ENCODE assay signal across 8 cellular contexts in the genomic region with DNA sequence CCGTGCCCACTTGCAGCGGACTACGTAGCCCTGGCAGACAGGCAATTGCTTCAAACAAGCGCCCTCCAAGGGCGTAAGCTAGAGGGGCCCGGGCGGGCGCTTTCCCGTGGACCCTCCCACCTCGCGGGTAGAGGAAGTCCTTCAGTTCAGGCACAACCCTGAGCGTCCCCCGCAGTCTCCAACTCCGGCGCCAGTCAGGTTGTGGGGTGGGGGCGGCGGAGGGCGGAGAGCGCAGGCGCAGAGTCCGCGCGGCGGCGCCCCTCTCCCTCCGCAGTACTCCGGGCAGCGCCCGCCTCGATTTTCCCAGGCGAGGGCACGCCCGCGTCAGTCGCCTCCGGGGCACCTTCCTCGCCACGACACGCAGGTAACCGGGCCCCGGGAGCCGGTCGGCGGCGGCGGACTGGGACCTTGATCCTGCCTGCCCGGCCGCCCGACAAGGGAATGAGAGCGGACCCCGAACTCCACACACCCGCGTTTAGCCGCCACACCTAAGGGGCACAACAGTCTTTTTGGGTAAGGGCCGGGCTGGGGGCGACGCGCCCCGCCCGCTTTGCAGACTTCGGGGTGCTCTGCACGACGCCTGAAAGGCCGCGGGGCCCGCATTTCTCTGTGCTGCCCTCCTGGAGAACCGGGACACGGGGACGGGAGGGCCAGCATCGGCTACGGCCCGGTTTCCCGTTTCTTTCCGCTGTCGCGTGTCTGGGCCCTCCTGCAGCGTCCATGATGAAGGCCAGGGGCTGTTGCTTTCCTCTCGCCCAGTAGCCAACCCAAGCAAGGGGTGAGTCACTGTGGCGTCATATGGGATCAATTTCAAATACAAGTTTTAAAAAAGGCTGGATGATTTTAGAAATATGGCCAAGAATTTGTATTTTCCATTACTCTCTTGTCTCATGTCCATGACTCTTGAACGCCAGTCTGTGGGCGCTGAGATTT. TPM values are rescaled to one million over a fixed set of nuclear protein-coding genes. Genes with fewer than 3 reads are reported as not detected.
DNase-seq lines count a peak whose midpoint lies in the region; ATAC-seq and TF ChIP-seq lines count a peak whose summit lies in the region.

TSS of gene SLC35G2 (plus strand) at position 276 of the 933 bp plus-strand sequence. CDS start 35,335 bp downstream, outside the sequence.

- peak within 1 kb of the TSS; percentile 66 for H3K4me3 ChIP-seq in lower leg skin (ENCODE audit: low read depth, poor library complexity, severe bottlenecking)

- DNase-seq in Ammon's horn (ENCODE audit: low spot score) (peak; percentile 62), NCI-H2171 (lab: John Stamatoyannopoulos, UW) (peak; percentile 25), lower leg skin (ENCODE audit: low spot score in 2 of 2) (peak; percentile 18 to 87)
- peak; percentile 45 to 52 for DNase-seq in activated CD4-positive, alpha-beta T cell treated with anti-CD3 and anti-CD28 coated beads, Interleukin-2, amount 50 U/mL, for 48 hours
- peak; percentile 6 for DNase-seq in effector CD4-positive, alpha-beta T cell
- peak; percentile 27 for DNase-seq in stimulated activated CD8-positive, alpha-beta memory T cell treated with anti-CD3 and anti-CD28 coated beads, Interleukin-12 subunit alpha, Interleukin-12 subunit beta, amount 100 ng/mL, for 4 hours (ENCODE audit: low read depth)

- no peak for TF ChIP-seq POLR2A in lower leg skin (IDR thresholded peaks at IDR 0.05)

- ATAC-seq in GM21619 (IDR thresholded peaks at IDR 0.05; ENCODE audit: unreplicated experiment): peak; percentile 54
- no peak for ATAC-seq in GM19328 (IDR thresholded peaks at IDR 0.05; ENCODE audit: unreplicated experiment)

- intact Hi-C loops in lower leg skin (cut with DNase I; ENCODE audit: low total_unique reads): no loop called here

- no peak for TF ChIP-seq CTCF in lower leg skin (IDR thresholded peaks at IDR 0.05)

- WGBS in lower leg skin, 2 donors: 3 to 8% methylated on average over 31 to 50 of the region's 81 CpGs

RNA-seq across cellular contexts. Expression of gene SLC35G2, which starts in this region (rescaled TPM):
- total RNA-seq in lower leg skin: 1 to 10 TPM; 1.6 to 4.1 (median 2.6) TPM

Comparison
In these comparisons a context has a peak if more than half of its experiments do, and no peak if none do; other contexts are left out.
1. DNase-seq: peak in every context shown above with its lines; median percentile 62 in Ammon's horn; 52 in lower leg skin; 48 in activated CD4-positive, alpha-beta T cell treated with anti-CD3 and anti-CD28 coated beads, Interleukin-2, amount 50 U/mL, for 48 hours; 27 in stimulated activated CD8-positive, alpha-beta memory T cell treated with anti-CD3 and anti-CD28 coated beads, Interleukin-12 subunit alpha, Interleukin-12 subunit beta, amount 100 ng/mL, for 4 hours; 25 in NCI-H2171; 6 in effector CD4-positive, alpha-beta T cell.